ENCODE assay signal across 2 cellular contexts in the genomic region with DNA sequence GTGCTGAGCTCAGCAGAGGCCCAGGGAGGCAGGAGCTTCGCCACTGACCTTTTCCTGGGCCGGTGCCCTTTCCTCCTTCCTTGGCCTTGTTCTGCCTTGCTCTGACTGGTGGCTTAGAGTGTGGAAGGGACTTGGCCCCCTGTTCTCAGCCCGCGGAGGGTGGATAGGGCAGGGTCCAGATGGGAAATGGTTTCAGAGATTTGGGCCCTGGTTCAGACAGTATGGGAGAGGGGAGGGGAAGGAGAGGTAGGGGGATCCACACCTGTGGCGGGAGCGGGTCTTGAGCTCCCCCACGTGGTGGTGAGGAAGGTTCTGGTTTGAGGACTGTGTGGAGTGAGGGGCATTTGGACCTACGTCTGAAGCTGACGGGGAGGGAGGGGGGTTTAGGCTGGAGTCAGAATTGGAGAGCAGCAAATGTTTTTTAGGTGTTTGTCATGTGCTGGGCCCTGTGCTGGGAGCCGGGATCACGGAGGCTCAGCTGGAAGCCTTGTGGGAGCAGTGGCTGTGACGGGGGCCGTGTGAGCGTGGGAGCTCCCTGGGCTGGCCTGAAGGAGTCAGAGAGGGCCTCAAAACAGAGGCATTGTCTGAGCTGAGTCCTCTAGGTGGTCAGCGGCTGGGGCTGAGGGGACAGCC.
A peak's percentile ranks its signal among the peaks of the same experiment; 100 is the strongest.
TF ChIP-seq lines count a peak whose summit lies in the region.

No MANE protein-coding gene starts in this region.

TF ChIP-seq in endothelial cell of umbilical vein, 7 proteins besides CTCF, POLR2A, EP300 and RAD21:
- TF ChIP-seq FOS (IDR thresholded peaks at IDR 0.05; ENCODE audit: borderline replicate concordance, insufficient read depth, low read length): no peak
- TF ChIP-seq POLR2AphosphoS5 (IDR thresholded peaks at IDR 0.05; ENCODE audit: insufficient read depth, low read depth, low read length): no peak
- no peak for TF ChIP-seq GATA2 (IDR thresholded peaks at IDR 0.05; ENCODE audit: insufficient read depth, insufficient read length, low read depth, low read length)
- TF ChIP-seq, protein P1, sequence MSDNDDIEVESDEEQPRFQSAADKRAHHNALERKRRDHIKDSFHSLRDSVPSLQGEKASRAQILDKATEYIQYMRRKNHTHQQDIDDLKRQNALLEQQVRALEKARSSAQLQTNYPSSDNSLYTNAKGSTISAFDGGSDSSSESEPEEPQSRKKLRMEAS (IDR thresholded peaks at IDR 0.05; ENCODE audit: insufficient read depth, insufficient read length): no peak
- no peak for TF ChIP-seq EZH2 (IDR thresholded peaks at IDR 0.05; ENCODE audit: borderline replicate concordance, low read depth, low read length, severe bottlenecking)
- no peak for TF ChIP-seq MYC (IDR thresholded peaks at IDR 0.05; ENCODE audit: low read depth, low read length)

TF ChIP-seq in neural cell, 6 proteins besides CTCF, POLR2A, EP300 and RAD21:
- TF ChIP-seq SMC3 (conservative IDR thresholded peaks at IDR 0.05; ENCODE audit: poor library complexity) (peak; percentile 42), POLR2AphosphoS5 (IDR thresholded peaks at IDR 0.05) (no peak)
